2 cellular contexts compared by ENCODE assay signal in the genomic region with DNA sequence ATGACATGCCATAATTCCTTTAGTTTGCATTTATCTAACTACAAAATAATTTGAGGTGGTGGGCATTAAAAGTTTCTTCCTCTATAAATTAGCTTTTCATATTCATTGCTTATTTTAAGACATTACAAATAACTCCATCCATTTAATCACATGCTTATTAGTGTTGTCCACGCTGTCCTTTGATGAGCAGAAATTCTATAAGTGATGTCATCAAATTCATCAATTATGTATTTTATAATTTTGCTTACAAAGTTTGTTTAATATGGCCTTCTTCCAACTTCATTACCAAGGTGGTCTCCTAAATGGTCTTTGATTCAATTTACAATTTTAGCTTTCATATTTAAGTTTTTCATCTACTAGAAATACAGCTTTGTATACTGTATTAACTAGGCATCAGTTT.
TF ChIP-seq lines count a peak whose summit lies in the region.

No MANE protein-coding gene starts in this region.

TF ChIP-seq in HepG2, 621 proteins besides CTCF, POLR2A, EP300 and RAD21 (continued from another document):
- TF ChIP-seq ZNF598 (CRISPR knock-in tag; IDR thresholded peaks at IDR 0.05; ENCODE audit: borderline replicate concordance), result no peak
- peak; percentile 94 for TF ChIP-seq ATF7 (IDR thresholded peaks at IDR 0.05)
- TF ChIP-seq ATF7 (CRISPR knock-in tag; IDR thresholded peaks at IDR 0.05), result no peak

TF ChIP-seq in HEK293, 187 proteins besides CTCF, POLR2A, EP300 and RAD21 (continued from another document):
- TF ChIP-seq, protein P1, sequence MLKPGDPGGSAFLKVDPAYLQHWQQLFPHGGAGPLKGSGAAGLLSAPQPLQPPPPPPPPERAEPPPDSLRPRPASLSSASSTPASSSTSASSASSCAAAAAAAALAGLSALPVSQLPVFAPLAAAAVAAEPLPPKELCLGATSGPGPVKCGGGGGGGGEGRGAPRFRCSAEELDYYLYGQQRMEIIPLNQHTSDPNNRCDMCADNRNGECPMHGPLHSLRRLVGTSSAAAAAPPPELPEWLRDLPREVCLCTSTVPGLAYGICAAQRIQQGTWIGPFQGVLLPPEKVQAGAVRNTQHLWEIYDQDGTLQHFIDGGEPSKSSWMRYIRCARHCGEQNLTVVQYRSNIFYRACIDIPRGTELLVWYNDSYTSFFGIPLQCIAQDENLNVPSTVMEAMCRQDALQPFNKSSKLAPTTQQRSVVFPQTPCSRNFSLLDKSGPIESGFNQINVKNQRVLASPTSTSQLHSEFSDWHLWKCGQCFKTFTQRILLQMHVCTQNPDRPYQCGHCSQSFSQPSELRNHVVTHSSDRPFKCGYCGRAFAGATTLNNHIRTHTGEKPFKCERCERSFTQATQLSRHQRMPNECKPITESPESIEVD (tag by site-specific recombination; IDR thresholded peaks at IDR 0.05), result 0 out of 2 replicates have a peak, but pooled peaks have one; percentile 17
- no peak for TF ChIP-seq ZNF184 (tag by site-specific recombination; IDR thresholded peaks at IDR 0.05)
- TF ChIP-seq, protein P2, sequence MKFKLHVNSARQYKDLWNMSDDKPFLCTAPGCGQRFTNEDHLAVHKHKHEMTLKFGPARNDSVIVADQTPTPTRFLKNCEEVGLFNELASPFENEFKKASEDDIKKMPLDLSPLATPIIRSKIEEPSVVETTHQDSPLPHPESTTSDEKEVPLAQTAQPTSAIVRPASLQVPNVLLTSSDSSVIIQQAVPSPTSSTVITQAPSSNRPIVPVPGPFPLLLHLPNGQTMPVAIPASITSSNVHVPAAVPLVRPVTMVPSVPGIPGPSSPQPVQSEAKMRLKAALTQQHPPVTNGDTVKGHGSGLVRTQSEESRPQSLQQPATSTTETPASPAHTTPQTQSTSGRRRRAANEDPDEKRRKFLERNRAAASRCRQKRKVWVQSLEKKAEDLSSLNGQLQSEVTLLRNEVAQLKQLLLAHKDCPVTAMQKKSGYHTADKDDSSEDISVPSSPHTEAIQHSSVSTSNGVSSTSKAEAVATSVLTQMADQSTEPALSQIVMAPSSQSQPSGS (tag by site-specific recombination; IDR thresholded peaks at IDR 0.05; ENCODE audit: low read depth), result peak; percentile 72
